8 cellular contexts compared by ENCODE assay signal in the genomic region with DNA sequence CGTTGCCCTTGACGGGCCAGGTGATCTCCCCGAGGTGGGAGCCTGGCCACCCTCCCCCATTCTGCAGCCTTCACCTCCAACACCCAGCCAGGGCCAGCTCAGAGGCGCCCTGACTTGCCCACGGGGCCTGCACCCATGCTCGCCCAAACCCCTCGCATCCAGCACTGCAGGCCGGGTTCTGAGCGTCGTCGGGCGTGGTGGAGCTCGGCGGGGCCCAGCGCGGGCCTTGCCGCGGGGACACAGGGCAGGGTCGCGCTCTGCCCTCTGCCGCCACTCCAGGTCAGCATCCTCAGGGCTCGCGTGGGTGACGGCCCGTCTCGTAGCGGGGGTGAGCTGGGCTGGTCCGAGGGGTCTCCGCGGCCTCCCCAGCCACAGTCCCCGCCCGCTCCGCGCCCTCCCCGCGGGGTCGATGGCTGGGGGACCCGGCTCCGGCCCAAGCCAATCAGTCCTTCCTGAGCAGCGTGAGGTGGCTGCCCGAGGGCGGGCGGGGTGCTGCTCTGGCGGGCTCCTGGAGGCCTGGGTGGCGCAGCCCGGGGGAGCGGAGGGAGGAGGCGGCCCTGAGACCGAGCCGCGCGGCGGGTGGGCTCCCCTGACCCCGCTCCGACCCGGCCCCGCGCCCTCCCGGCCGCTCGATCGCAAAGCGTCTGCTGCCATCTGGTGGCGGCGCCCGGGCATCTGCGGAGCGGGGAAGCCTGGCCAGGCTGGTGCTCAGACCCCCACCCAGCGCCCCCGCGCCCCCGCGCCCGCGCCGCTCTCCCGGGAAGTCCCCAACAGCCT.
DNase-seq lines count a peak whose midpoint lies in the region; TF ChIP-seq lines count a peak whose summit lies in the region.

No MANE protein-coding gene starts in this region.

- H3K27me3 ChIP-seq in mesenchymal stem cell (ENCODE audit: control insufficient read depth in 1 of 2, insufficient read depth in 1 of 2, low read length in 2 of 2) = peaks cover 37 to 51% of the 10 kb centered on the region in 2 experiments

- H3K4me3 ChIP-seq in NB4 (ENCODE audit: low read depth, low read length) (no peak overlapping the region), mesenchymal stem cell (ENCODE audit: insufficient read depth in 1 of 2, low read depth in 1 of 2, low read length in 2 of 2) (peak overlapping the region; percentile 44 to 46)

- H3K9ac ChIP-seq in mesenchymal stem cell (ENCODE audit: low read length) = no peak overlapping the region

- H3K4me1 ChIP-seq in mesenchymal stem cell (ENCODE audit: control insufficient read depth, insufficient read depth, low read depth, low read length) = peaks cover 16% of the 10 kb centered on the region

- H3K9me3 ChIP-seq in mesenchymal stem cell (ENCODE audit: control insufficient read depth, low read length) = peaks cover under 1% of the 10 kb centered on the region

- H3K36me3 ChIP-seq in mesenchymal stem cell (ENCODE audit: control insufficient read depth in 1 of 2, insufficient read depth in 2 of 2, low read depth in 1 of 2, low read length in 2 of 2) = no peaks in the 10 kb centered on the region

- H2BK120ac ChIP-seq in mesenchymal stem cell (ENCODE audit: low read depth, low read length) = peak overlapping the region; percentile 61

- peak overlapping the region; percentile 68 for H4K91ac ChIP-seq in mesenchymal stem cell (ENCODE audit: low read length)

- H2BK15ac ChIP-seq in mesenchymal stem cell (ENCODE audit: low read depth, poor library complexity, severe bottlenecking) = peak overlapping the region; percentile 83

- H2AK5ac ChIP-seq in mesenchymal stem cell (ENCODE audit: low read length, severe bottlenecking) = no peak overlapping the region

- TF ChIP-seq CTCF in AG09319 (IDR thresholded peaks at IDR 0.05; ENCODE audit: low read depth, low read length) (peak; percentile 54), NB4 (IDR thresholded peaks at IDR 0.05; ENCODE audit: low read depth, low read length) (peak; percentile 26)

- DNase-seq in AG09319 (ENCODE audit: extremely low read depth, low read depth) (no peak), GM19238 (ENCODE audit: insufficient read length, low spot score) (peak; percentile 70), NB4 (ENCODE audit: low read depth) (peak; percentile 44), dermis blood vessel endothelial cell (peak; percentile 53), mesenchymal stem cell (peak; percentile 33), mesenteric fat pad (ENCODE audit: low spot score) (no peak)
- DNase-seq in activated CD4-positive, alpha-beta T cell treated with anti-CD3 and anti-CD28 coated beads, Interleukin-2, amount 50 U/mL, for 1 hour = peak; percentile 68
- DNase-seq in stimulated activated CD8-positive, alpha-beta memory T cell treated with anti-CD3 and anti-CD28 coated beads, Interleukin-15, amount 100 ng/mL, for 24 hours (ENCODE audit: low read depth) = peak; percentile 56

- H3K79me1 ChIP-seq in mesenchymal stem cell (replicated peaks; ENCODE audit: low read length, poor library complexity, severe bottlenecking) = no peaks in the 10 kb centered on the region

- H2AFZ ChIP-seq in mesenchymal stem cell (ENCODE audit: low read depth, low read length) = peak overlapping the region; percentile 61

- no peak for TF ChIP-seq POLR2A in NB4 (IDR thresholded peaks at IDR 0.05; ENCODE audit: extremely low read depth, insufficient read length)

- H3K27ac ChIP-seq in mesenchymal stem cell (ENCODE audit: low read length, poor library complexity, severe bottlenecking) = no peak overlapping the region

- H2BK5ac ChIP-seq in mesenchymal stem cell (ENCODE audit: low read depth, low read length, poor library complexity, severe bottlenecking) = no peak overlapping the region

- no peak overlapping the region for H2BK12ac ChIP-seq in mesenchymal stem cell (ENCODE audit: low read length in 2 of 2)

- H3K4me2 ChIP-seq in mesenchymal stem cell (ENCODE audit: low read length, poor library complexity, severe bottlenecking) = peak overlapping the region; percentile 100

- H3K18ac ChIP-seq in mesenchymal stem cell (ENCODE audit: low read depth in 1 of 2, low read length in 2 of 2) = peak overlapping the region; percentile 21 to 33

- peak overlapping the region; percentile 72 for H4K8ac ChIP-seq in mesenchymal stem cell (ENCODE audit: low read length)

- 5% methylated on average over 53 of the region's 77 CpGs for WGBS in mesenchymal stem cell

- H3K4ac ChIP-seq in mesenchymal stem cell (ENCODE audit: low read depth in 1 of 2, low read length in 2 of 2) = no peak overlapping the region

- peak overlapping the region in 1 of 2 experiments; percentile 11 for H3K14ac ChIP-seq in mesenchymal stem cell (ENCODE audit: low read length in 2 of 2)

- no peak overlapping the region for H3K23ac ChIP-seq in mesenchymal stem cell (ENCODE audit: low read length in 2 of 2)

Comparison
In these comparisons a context has a peak if more than half of its experiments do, and no peak if none do; other contexts are left out.
1. DNase-seq: peak in GM19238 (single experiment), NB4 (single experiment), activated CD4-positive, alpha-beta T cell treated with anti-CD3 and anti-CD28 coated beads, Interleukin-2, amount 50 U/mL, for 1 hour (single experiment), dermis blood vessel endothelial cell (single experiment), mesenchymal stem cell (single experiment) and stimulated activated CD8-positive, alpha-beta memory T cell treated with anti-CD3 and anti-CD28 coated beads, Interleukin-15, amount 100 ng/mL, for 24 hours (single experiment); none in AG09319 (single experiment) and mesenteric fat pad (single experiment).